Comparison of ENCODE assay signal across 22 cellular contexts in genomic region chr4:45102716-45103115, GRCh38.
"Had no signal": no experiment of that assay in that cellular context is flagged by ENCODE, and none has a peak within 500 bp of the region (broad histone marks: within the 10 kb centered on the region; RNA-seq: fewer than 3 reads in every experiment).

No MANE protein-coding gene starts in this region.

- H3K4me3 ChIP-seq: esophagus squamous epithelium, pancreas, right lobe of liver, smooth muscle cell, stomach, tibial artery had no signal

- H3K27me3 ChIP-seq: esophagus squamous epithelium, pancreas, right lobe of liver, stomach, tibial artery had no signal

- DNase-seq: cerebellar nuclear complex; cortex of kidney; effector memory CD8-positive, alpha-beta T cell; erythroblast; esophagus squamous epithelium; foreskin melanocyte; kidney; mesendoderm; midbrain; natural killer cell; occipital lobe; pancreas; right lobe of liver; stimulated activated CD4-positive, alpha-beta T cell treated with anti-CD3 and anti-CD28 coated beads, Interleukin-12 subunit alpha, Interleukin-12 subunit beta, amount 100 ng/mL, for 4 hours; stimulated activated CD4-positive, alpha-beta T cell treated with anti-CD3 and anti-CD28 coated beads, Interleukin-1b, Interleukin-23, amount 100 ng/mL, for 48 hours; stimulated activated CD4-positive, alpha-beta T cell treated with anti-CD3 and anti-CD28 coated beads, Interleukin-4, amount 100 ng/mL, for 1 hour; stimulated activated CD8-positive, alpha-beta memory T cell treated with anti-CD3 and anti-CD28 coated beads, Interleukin-4, amount 100 ng/mL, for 48 hours; stimulated activated naive CD4-positive, alpha-beta T cell treated with Interleukin-2 at 50 U/mL for 16 hours; stomach; tibial artery had no signal

- ATAC-seq: effector memory CD8-positive, alpha-beta T cell; left lobe of liver; natural killer cell; pancreas; right lobe of liver had no signal

- H3K36me3 ChIP-seq: esophagus squamous epithelium, pancreas, right lobe of liver, stomach, tibial artery had no signal

- H3K4me1 ChIP-seq: esophagus squamous epithelium, pancreas, right lobe of liver, stomach, tibial artery had no signal

- H3K9me3 ChIP-seq: esophagus squamous epithelium, pancreas, right lobe of liver, tibial artery had no signal

- H3K27ac ChIP-seq: esophagus squamous epithelium, pancreas, right lobe of liver, stomach, tibial artery had no signal

- H3K4me2 ChIP-seq: smooth muscle cell had no signal
